In the genomic region with DNA sequence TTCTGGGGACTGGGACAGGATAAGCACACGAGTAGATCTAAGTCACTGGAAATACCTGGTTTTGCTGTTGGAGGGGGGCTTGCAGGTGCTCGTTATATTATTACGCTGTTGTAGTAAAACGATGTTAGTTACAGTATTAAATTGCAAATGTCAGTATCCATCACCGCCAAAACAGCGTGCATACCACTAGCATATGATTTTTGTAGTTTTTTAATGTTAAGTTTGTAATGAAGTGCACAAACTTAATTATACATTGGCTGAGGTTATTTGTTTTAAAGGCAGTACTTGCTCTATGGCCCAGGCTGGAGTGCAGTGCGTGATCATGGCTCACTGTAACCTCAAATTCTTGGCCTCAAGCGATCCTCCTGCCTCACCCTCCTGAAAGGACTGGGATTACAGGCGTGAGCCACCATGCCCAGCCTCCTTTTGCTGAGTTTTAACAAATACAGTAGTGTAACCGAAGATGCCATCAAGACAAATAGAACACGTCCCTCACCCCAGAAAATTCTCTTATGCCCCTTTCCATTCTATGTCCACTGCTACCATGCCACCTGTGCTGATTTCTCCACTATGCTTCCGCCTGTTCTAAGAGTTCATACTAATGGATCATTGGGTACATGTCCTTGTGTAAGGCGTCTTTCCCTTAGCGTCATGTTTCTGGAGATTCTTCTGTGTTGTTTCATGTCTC, we compare ENCODE assay signal across 1 cellular context.
TF ChIP-seq lines count a peak whose summit lies in the region.

No MANE protein-coding gene starts in this region.

TF ChIP-seq in HepG2, 621 proteins besides CTCF, POLR2A, EP300 and RAD21 (continued from another document and continues in another):
- TF ChIP-seq, protein P1, sequence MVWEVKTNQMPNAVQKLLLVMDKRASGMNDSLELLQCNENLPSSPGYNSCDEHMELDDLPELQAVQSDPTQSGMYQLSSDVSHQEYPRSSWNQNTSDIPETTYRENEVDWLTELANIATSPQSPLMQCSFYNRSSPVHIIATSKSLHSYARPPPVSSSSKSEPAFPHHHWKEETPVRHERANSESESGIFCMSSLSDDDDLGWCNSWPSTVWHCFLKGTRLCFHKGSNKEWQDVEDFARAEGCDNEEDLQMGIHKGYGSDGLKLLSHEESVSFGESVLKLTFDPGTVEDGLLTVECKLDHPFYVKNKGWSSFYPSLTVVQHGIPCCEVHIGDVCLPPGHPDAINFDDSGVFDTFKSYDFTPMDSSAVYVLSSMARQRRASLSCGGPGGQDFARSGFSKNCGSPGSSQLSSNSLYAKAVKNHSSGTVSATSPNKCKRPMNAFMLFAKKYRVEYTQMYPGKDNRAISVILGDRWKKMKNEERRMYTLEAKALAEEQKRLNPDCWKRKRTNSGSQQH (CRISPR knock-in tag; IDR thresholded peaks at IDR 0.05; ENCODE audit: low read depth): 0 out of 2 replicates have a peak, but pooled peaks have one; percentile 43
- no peak for TF ChIP-seq JARID2 (CRISPR knock-in tag; IDR thresholded peaks at IDR 0.05; ENCODE audit: insufficient replicate concordance)
- peak; percentile 30; the same call in 1 of the 2 replicates for TF ChIP-seq PRDM15 (CRISPR knock-in tag; IDR thresholded peaks at IDR 0.05)
- peak; percentile 55; the same call in 1 of the 2 replicates for TF ChIP-seq ZC3H13 (CRISPR knock-in tag; IDR thresholded peaks at IDR 0.05)
- TF ChIP-seq NKX3-1 (CRISPR knock-in tag; IDR thresholded peaks at IDR 0.05): peak; percentile 82
- TF ChIP-seq ZBTB1 (CRISPR knock-in tag; IDR thresholded peaks at IDR 0.05; ENCODE audit: borderline replicate concordance): no peak
- TF ChIP-seq ZNF232 (CRISPR knock-in tag; IDR thresholded peaks at IDR 0.05; ENCODE audit: borderline replicate concordance): 0 out of 2 replicates have a peak, but pooled peaks have one; percentile 57
- TF ChIP-seq NONO (IDR thresholded peaks at IDR 0.05): no peak
- 0 out of 2 replicates have a peak, but pooled peaks have one; percentile 8 for TF ChIP-seq NONO (CRISPR knock-in tag; conservative IDR thresholded peaks at IDR 0.05)
- TF ChIP-seq DNMT3B (CRISPR knock-in tag; conservative IDR thresholded peaks at IDR 0.05): 0 out of 2 replicates have a peak, but pooled peaks have one; percentile 15
- 0 out of 2 replicates have a peak, but pooled peaks have one; percentile 35 for TF ChIP-seq MIXL1 (CRISPR knock-in tag; IDR thresholded peaks at IDR 0.05)
- peak; percentile 79; the same call in 1 of the 2 replicates for TF ChIP-seq ZNF251 (CRISPR knock-in tag; IDR thresholded peaks at IDR 0.05)
- no peak for TF ChIP-seq ZNF530 (CRISPR knock-in tag; IDR thresholded peaks at IDR 0.05; ENCODE audit: low read depth)
- peak; percentile 14; the same call in 1 of the 2 replicates for TF ChIP-seq PATZ1 (CRISPR knock-in tag; IDR thresholded peaks at IDR 0.05)
- peak; percentile 45; the same call in 1 of the 2 replicates for TF ChIP-seq POLR2AphosphoS5 (IDR thresholded peaks at IDR 0.05; ENCODE audit: low read depth, low read length)
- TF ChIP-seq MED13 (CRISPR knock-in tag; IDR thresholded peaks at IDR 0.05): no peak
- 0 out of 2 replicates have a peak, but pooled peaks have one; percentile 5 for TF ChIP-seq FOXJ3 (CRISPR knock-in tag; IDR thresholded peaks at IDR 0.05; ENCODE audit: borderline replicate concordance)
- peak; percentile 29; the same call in 1 of the 2 replicates for TF ChIP-seq ZNF34 (CRISPR knock-in tag; IDR thresholded peaks at IDR 0.05; ENCODE audit: borderline replicate concordance)
- 0 out of 2 replicates have a peak, but pooled peaks have one; percentile 7 for TF ChIP-seq PHF20 (CRISPR knock-in tag; IDR thresholded peaks at IDR 0.05)
- no peak for TF ChIP-seq CEBPB (IDR thresholded peaks at IDR 0.05; ENCODE audit: borderline replicate concordance, low read depth, low read length)
- TF ChIP-seq ZBTB33 (CRISPR knock-in tag; IDR thresholded peaks at IDR 0.05): 0 out of 2 replicates have a peak, but pooled peaks have one; percentile 6
- TF ChIP-seq ZNF772 (CRISPR knock-in tag; IDR thresholded peaks at IDR 0.05): peak; percentile 57; the same call in 1 of the 2 replicates
- TF ChIP-seq ZNF367 (CRISPR knock-in tag; IDR thresholded peaks at IDR 0.05; ENCODE audit: borderline replicate concordance): 0 out of 2 replicates have a peak, but pooled peaks have one; percentile 43
- TF ChIP-seq ZNF678 (CRISPR knock-in tag; IDR thresholded peaks at IDR 0.05): no peak
- 0 out of 2 replicates have a peak, but pooled peaks have one; percentile 25 for TF ChIP-seq JUN (CRISPR knock-in tag; IDR thresholded peaks at IDR 0.05)
- 0 out of 2 replicates have a peak, but pooled peaks have one; percentile 11 for TF ChIP-seq ZNF263 (CRISPR knock-in tag; IDR thresholded peaks at IDR 0.05)
- TF ChIP-seq PHF5A (CRISPR knock-in tag; IDR thresholded peaks at IDR 0.05; ENCODE audit: low read depth, unreplicated experiment): no peak
- TF ChIP-seq ARID5B (CRISPR knock-in tag; IDR thresholded peaks at IDR 0.05): peak; percentile 44; the same call in 1 of the 2 replicates
- peak; percentile 84 for TF ChIP-seq ZNF770 (CRISPR knock-in tag; IDR thresholded peaks at IDR 0.05)
- TF ChIP-seq ELF3 (CRISPR knock-in tag; IDR thresholded peaks at IDR 0.05): peak; percentile 47; the same call in 1 of the 2 replicates
- TF ChIP-seq NBN (conservative IDR thresholded peaks at IDR 0.05): no peak
- TF ChIP-seq ZNF784 (CRISPR knock-in tag; IDR thresholded peaks at IDR 0.05; ENCODE audit: borderline replicate concordance): 0 out of 2 replicates have a peak, but pooled peaks have one; percentile 18
- TF ChIP-seq MXD4 (CRISPR knock-in tag; IDR thresholded peaks at IDR 0.05): peak; percentile 39; the same call in 1 of the 2 replicates
- TF ChIP-seq NCOA5 (CRISPR knock-in tag; IDR thresholded peaks at IDR 0.05): 0 out of 2 replicates have a peak, but pooled peaks have one; percentile 27
- 0 out of 2 replicates have a peak, but pooled peaks have one; percentile 39 for TF ChIP-seq HHEX (CRISPR knock-in tag; IDR thresholded peaks at IDR 0.05)
- TF ChIP-seq ESRRA (CRISPR knock-in tag; IDR thresholded peaks at IDR 0.05; ENCODE audit: low read depth): 0 out of 2 replicates have a peak, but pooled peaks have one; percentile 26
